In the genomic region with DNA sequence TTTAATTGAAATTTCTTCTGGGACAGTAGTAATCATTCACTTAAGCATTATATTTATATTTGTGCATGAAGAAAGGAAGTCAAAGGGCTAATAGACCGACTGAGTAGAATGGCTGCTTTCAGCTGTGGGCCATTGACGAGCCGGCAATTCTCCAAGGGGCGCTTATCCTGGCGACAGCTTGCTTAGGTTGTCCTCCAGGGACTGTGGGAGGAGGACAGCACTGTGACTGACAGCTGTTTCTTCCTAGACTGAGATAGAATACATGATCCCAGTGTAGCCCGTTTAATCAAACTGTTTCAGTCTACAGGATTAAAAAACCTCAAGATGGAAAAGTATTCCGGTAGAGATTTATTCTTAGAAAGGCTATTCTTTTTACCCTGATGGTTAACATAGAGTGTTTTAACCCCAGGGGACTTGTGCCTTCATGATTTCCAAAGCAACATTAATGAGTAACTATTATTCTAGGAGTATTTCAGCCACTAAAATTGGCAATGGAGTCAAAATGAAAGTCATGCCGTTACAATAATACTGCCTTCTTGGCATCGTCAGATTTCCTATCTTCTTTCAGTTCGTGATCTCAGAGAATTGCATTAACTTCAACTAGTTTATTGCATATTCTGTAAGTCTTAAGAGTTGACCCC, we compare ENCODE assay signal across 17 cellular contexts.
A peak's percentile ranks its signal among the peaks of the same experiment; 100 is the strongest.
DNase-seq lines count a peak whose midpoint lies in the region; ATAC-seq and TF ChIP-seq lines count a peak whose summit lies in the region.
"Had no signal": no experiment of that assay in that cellular context is flagged by ENCODE, and none has a peak within 500 bp of the region (broad histone marks: within the 10 kb centered on the region; RNA-seq: fewer than 3 reads in every experiment).

No MANE protein-coding gene starts in this region.

- ATAC-seq in gastrocnemius medialis (no peak), HG02840 (IDR thresholded peaks at IDR 0.05; ENCODE audit: low FRiP score, unreplicated experiment) (no peak)
- no peak for ATAC-seq in stimulated activated effector memory CD8-positive, alpha-beta T cell treated with anti-CD3 and anti-CD28 coated beads, Interleukin-12 subunit alpha, Interleukin-12 subunit beta, amount 100 ng/mL, for 72 hours
- ATAC-seq: Right ventricle myocardium inferior had no signal

- H3K27ac Mint-ChIP-seq in stimulated activated effector memory CD8-positive, alpha-beta T cell treated with anti-CD3 and anti-CD28 coated beads, Interleukin-12 subunit alpha, Interleukin-12 subunit beta, amount 100 ng/mL, for 72 hours: no peak overlapping the region
- H3K27ac Mint-ChIP-seq: CD8-positive, alpha-beta memory T cell had no signal

- in situ Hi-C loops in gastrocnemius medialis (cut with MboI; ENCODE audit: low sequenced_read_pairs in 4 of 4): no loop called here

- H3K27me3 ChIP-seq in A673 (replicated peaks; ENCODE audit: insufficient read depth, low read depth, low read length, poor library complexity) (peaks cover 8% of the 10 kb centered on the region), gastrocnemius medialis (no peaks in the 10 kb centered on the region)

- TF ChIP-seq CTCF in A673 (conservative IDR thresholded peaks at IDR 0.05; ENCODE audit: low read depth, low read length) (no peak), gastrocnemius medialis (IDR thresholded peaks at IDR 0.05 in 4 of 5, conservative IDR thresholded peaks at IDR 0.05 in 1 of 5) (no peak)

- H3K36me3 ChIP-seq in A673 (ENCODE audit: insufficient read depth, low read length, poor library complexity, severe bottlenecking) (no peaks in the 10 kb centered on the region), gastrocnemius medialis (no peaks in the 10 kb centered on the region)

- H3K9me3 Mint-ChIP-seq in stimulated activated effector memory CD8-positive, alpha-beta T cell treated with anti-CD3 and anti-CD28 coated beads, Interleukin-12 subunit alpha, Interleukin-12 subunit beta, amount 100 ng/mL, for 72 hours: peaks cover 4% of the 10 kb centered on the region

- H3K4me1 ChIP-seq in A673 (ENCODE audit: insufficient read depth, low read length, poor library complexity, severe bottlenecking) (peaks cover 7% of the 10 kb centered on the region), gastrocnemius medialis (no peaks in the 10 kb centered on the region)

- no peak overlapping the region for H3K4me3 Mint-ChIP-seq in stimulated activated effector memory CD8-positive, alpha-beta T cell treated with anti-CD3 and anti-CD28 coated beads, Interleukin-12 subunit alpha, Interleukin-12 subunit beta, amount 100 ng/mL, for 72 hours
- H3K4me3 Mint-ChIP-seq: CD8-positive, alpha-beta memory T cell had no signal

- POLR2A ChIA-PET in A673 (lab: Charles Lee; ENCODE audit: low non-redundant PET): no interaction called here

- no TSS peak for BruUV-seq in A673 (replicated peaks; lab: Mats Ljungman, UMichigan)

- no peak for TF ChIP-seq POLR2A in gastrocnemius medialis (IDR thresholded peaks at IDR 0.05)

- peak; percentile 87 for DNase-seq in A673 (ENCODE audit: low spot score)
- DNase-seq in LHCN-M2 (ENCODE audit: low read depth): peak; percentile 0
- DNase-seq in NCI-H82 treated with DMSO at 0.1 percent for 48 hours (lab: John Stamatoyannopoulos, UW; ENCODE audit: unreplicated experiment): peak; percentile 62
- peak; percentile 3 for DNase-seq in myocyte (ENCODE audit: low read depth)
- no peak for DNase-seq in gastrocnemius medialis
- DNase-seq in NCI-H1048 (lab: John Stamatoyannopoulos, UW): no peak
- DNase-seq in stimulated activated effector memory CD8-positive, alpha-beta T cell treated with anti-CD3 and anti-CD28 coated beads, Interleukin-12 subunit alpha, Interleukin-12 subunit beta, amount 100 ng/mL, for 72 hours (ENCODE audit: low spot score in 2 of 2): no peak
- DNase-seq: 8988T; CD8-positive, alpha-beta memory T cell; DMS79; KBM-7; MV-4-11; NCI-H1417 treated with DMSO at 0.1 percent for 48 hours; NCI-H187 treated with DMSO at 0.1 percent for 48 hours; NCI-H446 had no signal

- H3K9me3 ChIP-seq in A673 (ENCODE audit: low read depth, low read length, poor library complexity, severe bottlenecking) (no peaks in the 10 kb centered on the region), gastrocnemius medialis (no peaks in the 10 kb centered on the region)

- intact Hi-C loops in A673 (cut with micrococcal nuclease; ENCODE audit: unreplicated experiment) (no loop called here), gastrocnemius medialis (cut with DNase I; ENCODE audit: low total_unique reads) (no loop called here)

- H3K4me3 ChIP-seq in A673 (ENCODE audit: low read depth, low read length, poor library complexity, severe bottlenecking) (no peak overlapping the region), gastrocnemius medialis (no peak overlapping the region)

- H3K27ac ChIP-seq in A673 (ENCODE audit: low read depth, low read length, poor library complexity, severe bottlenecking) (no peak overlapping the region), gastrocnemius medialis (no peak overlapping the region)

- CTCF ChIA-PET in A673 (lab: Charles Lee): no interaction called here

- no peaks in the 10 kb centered on the region for H3K4me1 Mint-ChIP-seq in stimulated activated effector memory CD8-positive, alpha-beta T cell treated with anti-CD3 and anti-CD28 coated beads, Interleukin-12 subunit alpha, Interleukin-12 subunit beta, amount 100 ng/mL, for 72 hours
- H3K4me1 Mint-ChIP-seq: CD8-positive, alpha-beta memory T cell had no signal

- H3K36me3 Mint-ChIP-seq in stimulated activated effector memory CD8-positive, alpha-beta T cell treated with anti-CD3 and anti-CD28 coated beads, Interleukin-12 subunit alpha, Interleukin-12 subunit beta, amount 100 ng/mL, for 72 hours: no peaks in the 10 kb centered on the region
- H3K36me3 Mint-ChIP-seq: CD8-positive, alpha-beta memory T cell had no signal

Comparison
In these comparisons a context has a peak if more than half of its experiments do, and no peak if none do; other contexts are left out.
1. DNase-seq: peak in A673 (single experiment), LHCN-M2 (single experiment), NCI-H82 treated with DMSO at 0.1 percent for 48 hours (single experiment) and myocyte (single experiment); none in gastrocnemius medialis (0 of 2), NCI-H1048 (single experiment) and stimulated activated effector memory CD8-positive, alpha-beta T cell treated with anti-CD3 and anti-CD28 coated beads, Interleukin-12 subunit alpha, Interleukin-12 subunit beta, amount 100 ng/mL, for 72 hours (0 of 2).